Comparison of ENCODE assay signal across 2 cellular contexts in the genomic region with DNA sequence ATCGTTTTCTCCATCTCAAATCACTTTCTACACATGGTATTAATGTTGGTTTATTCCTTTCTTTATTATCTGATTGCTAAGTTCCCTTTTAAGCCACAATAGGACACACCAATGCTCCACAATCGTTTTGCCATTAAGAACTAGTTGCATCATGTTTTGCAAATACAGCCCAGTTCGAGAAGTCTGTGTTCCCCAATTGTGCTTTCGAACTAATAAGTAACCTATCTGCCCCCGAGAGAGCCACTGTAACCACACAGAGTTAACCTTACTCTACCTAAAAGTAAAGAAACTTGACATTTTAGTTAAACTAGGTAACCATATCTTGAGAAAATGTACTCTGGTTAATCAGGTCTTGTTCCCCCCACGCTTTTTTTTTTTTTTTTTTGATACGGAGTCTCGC.
TF ChIP-seq lines count a peak whose summit lies in the region.

No MANE protein-coding gene starts in this region.

TF ChIP-seq in GM23338, 12 proteins besides CTCF, POLR2A, EP300 and RAD21:
- TF ChIP-seq REST (IDR thresholded peaks at IDR 0.05; ENCODE audit: unreplicated experiment) (no peak), CREB1 (CRISPR knock-in tag; IDR thresholded peaks at IDR 0.05; ENCODE audit: low read depth) (no peak), ETS1 (IDR thresholded peaks at IDR 0.05) (no peak), POLR2AphosphoS5 (IDR thresholded peaks at IDR 0.05; ENCODE audit: low read depth) (no peak), EZH2phosphoT487 (IDR thresholded peaks at IDR 0.05; ENCODE audit: unreplicated experiment) (no peak), ZNF331 (CRISPR knock-in tag; IDR thresholded peaks at IDR 0.05; ENCODE audit: low read depth) (no peak), ZNF114 (CRISPR knock-in tag; IDR thresholded peaks at IDR 0.05) (no peak)

TF ChIP-seq in HepG2, 621 proteins besides CTCF, POLR2A, EP300 and RAD21 (continued from another document and continues in another):
- TF ChIP-seq KLF9 (CRISPR knock-in tag; IDR thresholded peaks at IDR 0.05; ENCODE audit: low read depth) (no peak), YY1 (IDR thresholded peaks at IDR 0.05; ENCODE audit: insufficient read depth, insufficient replicate concordance, low read depth, low read length) (no peak), ZNF530 (CRISPR knock-in tag; IDR thresholded peaks at IDR 0.05; ENCODE audit: low read depth) (no peak), XBP1 (CRISPR knock-in tag; IDR thresholded peaks at IDR 0.05) (no peak), NR3C1 (CRISPR knock-in tag; IDR thresholded peaks at IDR 0.05) (no peak), POGZ (CRISPR knock-in tag; IDR thresholded peaks at IDR 0.05) (0 out of 2 replicates have a peak, but pooled peaks have one; percentile 52), NR2F6 (IDR thresholded peaks at IDR 0.05) (0 out of 2 replicates have a peak, but pooled peaks have one; percentile 13), NR2F6 (CRISPR knock-in tag; IDR thresholded peaks at IDR 0.05) (no peak), ZNF451 (CRISPR knock-in tag; IDR thresholded peaks at IDR 0.05) (no peak), HNRNPL (IDR thresholded peaks at IDR 0.05; ENCODE audit: low read depth, low read length) (no peak), NRL (CRISPR knock-in tag; IDR thresholded peaks at IDR 0.05; ENCODE audit: borderline replicate concordance) (no peak), ATF1 (CRISPR knock-in tag; IDR thresholded peaks at IDR 0.05) (no peak), PHF21A (CRISPR knock-in tag; IDR thresholded peaks at IDR 0.05) (no peak), ERF (CRISPR knock-in tag; IDR thresholded peaks at IDR 0.05) (no peak), PREB (CRISPR knock-in tag; IDR thresholded peaks at IDR 0.05) (no peak), ZBED4 (CRISPR knock-in tag; IDR thresholded peaks at IDR 0.05; ENCODE audit: borderline replicate concordance) (no peak), SP2 (CRISPR knock-in tag; IDR thresholded peaks at IDR 0.05) (no peak), ZNF318 (CRISPR knock-in tag; IDR thresholded peaks at IDR 0.05) (no peak), ZFP1 (CRISPR knock-in tag; IDR thresholded peaks at IDR 0.05) (no peak), ZBTB7A (CRISPR knock-in tag; IDR thresholded peaks at IDR 0.05) (no peak), ZNF543 (CRISPR knock-in tag; IDR thresholded peaks at IDR 0.05) (no peak), IRF2 (CRISPR knock-in tag; IDR thresholded peaks at IDR 0.05) (0 out of 2 replicates have a peak, but pooled peaks have one; percentile 26), PLSCR1 (CRISPR knock-in tag; IDR thresholded peaks at IDR 0.05; ENCODE audit: borderline replicate concordance) (no peak), ZNF788 (CRISPR knock-in tag; IDR thresholded peaks at IDR 0.05; ENCODE audit: borderline replicate concordance) (no peak)
- TF ChIP-seq, protein P1, sequence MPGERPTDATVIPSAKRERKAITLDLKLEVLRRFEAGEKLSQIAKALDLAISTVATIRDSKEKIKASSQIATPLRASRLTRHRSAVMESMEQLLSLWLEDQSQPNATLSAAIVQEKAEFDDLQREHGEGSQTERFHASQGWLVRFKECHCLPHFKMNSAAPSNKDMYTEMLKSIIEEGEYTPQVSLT (CRISPR knock-in tag; IDR thresholded peaks at IDR 0.05; ENCODE audit: borderline replicate concordance, low read depth), result no peak
- TF ChIP-seq, protein P2, sequence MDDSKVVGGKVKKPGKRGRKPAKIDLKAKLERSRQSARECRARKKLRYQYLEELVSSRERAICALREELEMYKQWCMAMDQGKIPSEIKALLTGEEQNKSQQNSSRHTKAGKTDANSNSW (CRISPR knock-in tag; IDR thresholded peaks at IDR 0.05; ENCODE audit: borderline replicate concordance), result no peak
- TF ChIP-seq, protein P3, sequence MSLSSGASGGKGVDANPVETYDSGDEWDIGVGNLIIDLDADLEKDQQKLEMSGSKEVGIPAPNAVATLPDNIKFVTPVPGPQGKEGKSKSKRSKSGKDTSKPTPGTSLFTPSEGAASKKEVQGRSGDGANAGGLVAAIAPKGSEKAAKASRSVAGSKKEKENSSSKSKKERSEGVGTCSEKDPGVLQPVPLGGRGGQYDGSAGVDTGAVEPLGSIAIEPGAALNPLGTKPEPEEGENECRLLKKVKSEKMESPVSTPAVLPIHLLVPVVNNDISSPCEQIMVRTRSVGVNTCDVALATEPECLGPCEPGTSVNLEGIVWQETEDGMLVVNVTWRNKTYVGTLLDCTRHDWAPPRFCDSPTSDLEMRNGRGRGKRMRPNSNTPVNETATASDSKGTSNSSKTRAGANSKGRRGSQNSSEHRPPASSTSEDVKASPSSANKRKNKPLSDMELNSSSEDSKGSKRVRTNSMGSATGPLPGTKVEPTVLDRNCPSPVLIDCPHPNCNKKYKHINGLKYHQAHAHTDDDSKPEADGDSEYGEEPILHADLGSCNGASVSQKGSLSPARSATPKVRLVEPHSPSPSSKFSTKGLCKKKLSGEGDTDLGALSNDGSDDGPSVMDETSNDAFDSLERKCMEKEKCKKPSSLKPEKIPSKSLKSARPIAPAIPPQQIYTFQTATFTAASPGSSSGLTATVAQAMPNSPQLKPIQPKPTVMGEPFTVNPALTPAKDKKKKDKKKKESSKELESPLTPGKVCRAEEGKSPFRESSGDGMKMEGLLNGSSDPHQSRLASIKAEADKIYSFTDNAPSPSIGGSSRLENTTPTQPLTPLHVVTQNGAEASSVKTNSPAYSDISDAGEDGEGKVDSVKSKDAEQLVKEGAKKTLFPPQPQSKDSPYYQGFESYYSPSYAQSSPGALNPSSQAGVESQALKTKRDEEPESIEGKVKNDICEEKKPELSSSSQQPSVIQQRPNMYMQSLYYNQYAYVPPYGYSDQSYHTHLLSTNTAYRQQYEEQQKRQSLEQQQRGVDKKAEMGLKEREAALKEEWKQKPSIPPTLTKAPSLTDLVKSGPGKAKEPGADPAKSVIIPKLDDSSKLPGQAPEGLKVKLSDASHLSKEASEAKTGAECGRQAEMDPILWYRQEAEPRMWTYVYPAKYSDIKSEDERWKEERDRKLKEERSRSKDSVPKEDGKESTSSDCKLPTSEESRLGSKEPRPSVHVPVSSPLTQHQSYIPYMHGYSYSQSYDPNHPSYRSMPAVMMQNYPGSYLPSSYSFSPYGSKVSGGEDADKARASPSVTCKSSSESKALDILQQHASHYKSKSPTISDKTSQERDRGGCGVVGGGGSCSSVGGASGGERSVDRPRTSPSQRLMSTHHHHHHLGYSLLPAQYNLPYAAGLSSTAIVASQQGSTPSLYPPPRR (CRISPR knock-in tag; IDR thresholded peaks at IDR 0.05; ENCODE audit: borderline replicate concordance), result no peak
- TF ChIP-seq, protein P4, sequence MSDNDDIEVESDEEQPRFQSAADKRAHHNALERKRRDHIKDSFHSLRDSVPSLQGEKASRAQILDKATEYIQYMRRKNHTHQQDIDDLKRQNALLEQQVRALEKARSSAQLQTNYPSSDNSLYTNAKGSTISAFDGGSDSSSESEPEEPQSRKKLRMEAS (IDR thresholded peaks at IDR 0.05), result no peak
- TF ChIP-seq, protein P5, sequence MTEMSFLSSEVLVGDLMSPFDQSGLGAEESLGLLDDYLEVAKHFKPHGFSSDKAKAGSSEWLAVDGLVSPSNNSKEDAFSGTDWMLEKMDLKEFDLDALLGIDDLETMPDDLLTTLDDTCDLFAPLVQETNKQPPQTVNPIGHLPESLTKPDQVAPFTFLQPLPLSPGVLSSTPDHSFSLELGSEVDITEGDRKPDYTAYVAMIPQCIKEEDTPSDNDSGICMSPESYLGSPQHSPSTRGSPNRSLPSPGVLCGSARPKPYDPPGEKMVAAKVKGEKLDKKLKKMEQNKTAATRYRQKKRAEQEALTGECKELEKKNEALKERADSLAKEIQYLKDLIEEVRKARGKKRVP (CRISPR knock-in tag; IDR thresholded peaks at IDR 0.05), result peak; percentile 48 to 95; a peak in 3 of 4 replicates
